In the genomic region with DNA sequence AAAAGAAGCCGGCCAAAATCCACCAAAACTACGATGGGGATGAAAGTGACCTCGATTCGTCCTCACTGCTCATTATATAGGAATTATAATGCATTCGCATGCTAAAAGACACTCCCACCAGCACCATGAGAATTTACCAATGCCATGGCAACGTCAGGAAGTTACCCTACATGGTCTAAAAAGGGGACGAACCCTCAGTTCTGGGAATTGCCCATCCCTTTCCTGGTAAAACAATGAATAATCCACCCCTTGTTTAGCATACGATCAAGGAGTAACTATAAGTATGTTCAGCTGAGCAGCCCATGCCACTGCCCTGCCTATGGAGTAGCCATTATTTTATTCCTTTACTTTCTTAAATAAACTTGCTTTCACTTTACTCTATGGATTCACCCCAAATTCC, we compare ENCODE assay signal across 9 cellular contexts. TPM values are rescaled to one million over a fixed set of nuclear protein-coding genes. Genes with fewer than 3 reads are reported as not detected.
"Had no signal": no experiment of that assay in that cellular context is flagged by ENCODE, and none has a peak within 500 bp of the region (broad histone marks: within the 10 kb centered on the region; RNA-seq: fewer than 3 reads in every experiment).

No MANE protein-coding gene starts in this region.

- FAIRE-seq: H1, H54, HepG2 had no signal

- H3K4me2 ChIP-seq: GM23338 had no signal

- ATAC-seq: GM23338, HepG2 had no signal

- H3K4me3 ChIP-seq: GM23338 had no signal

- H3K27ac ChIP-seq: HL-60 had no signal

- H2AFZ ChIP-seq: GM23338 had no signal

- DNase-seq: H9, HCEC 1CT, KG1 had no signal

RNA-seq across cellular contexts. Expression of gene SLC52A3, which starts 45.1 kb away (rescaled TPM):
- total RNA-seq: HepG2 had no signal
- polyA plus RNA-seq: IgD-negative memory B cell had no signal
